Comparison of ENCODE assay signal across 8 cellular contexts in genomic region chr10:25933653-25934608, GRCh38. TPM values are rescaled to one million over a fixed set of nuclear protein-coding genes. Genes with fewer than 3 reads are reported as not detected.
DNase-seq lines count a peak whose midpoint lies in the region; ATAC-seq lines count a peak whose summit lies in the region.

Gene MYO3A, plus strand, starts transcription at chr10:25934229. Its CDS starts 17,882 bp downstream, at chr10:25952111.

- peaks cover 0 to 16% (median 13%) of the 10 kb centered on the region in 5 donors for H3K4me1 ChIP-seq in subcutaneous abdominal adipose tissue (ENCODE audit: control insufficient read depth in 5 of 5, insufficient read depth in 5 of 5, low read length in 5 of 5)

- peaks cover 24% of the 10 kb centered on the region for H3K27me3 Mint-ChIP-seq in activated T-helper 17 cell treated with anti-CD3 and anti-CD28 coated beads, Interleukin-2, amount 50 U/mL, for 72 hours

- H3K9me3 Mint-ChIP-seq in activated T-helper 17 cell treated with anti-CD3 and anti-CD28 coated beads, Interleukin-2, amount 50 U/mL, for 72 hours, result no peaks in the 10 kb centered on the region

- H3K9me3 ChIP-seq in subcutaneous abdominal adipose tissue (ENCODE audit: control insufficient read depth in 5 of 5, low read length in 5 of 5), result no peaks in the 10 kb centered on the region

- no peak for ATAC-seq in activated T-helper 17 cell treated with anti-CD3 and anti-CD28 coated beads, Interleukin-2, amount 50 U/mL, for 72 hours (replicated peaks)
- ATAC-seq in left colon, result peak; percentile 19
- ATAC-seq in HG02981 (IDR thresholded peaks at IDR 0.05; ENCODE audit: unreplicated experiment), result no peak

- H3K27ac Mint-ChIP-seq in activated T-helper 17 cell treated with anti-CD3 and anti-CD28 coated beads, Interleukin-2, amount 50 U/mL, for 72 hours, result no peak within 1 kb of the TSS

- no peaks in the 10 kb centered on the region for H3K36me3 ChIP-seq in subcutaneous abdominal adipose tissue (ENCODE audit: control insufficient read depth in 5 of 5, insufficient read depth in 5 of 5, low read length in 5 of 5)

- peaks cover 16 to 29% (median 21%) of the 10 kb centered on the region in 5 donors for H3K27me3 ChIP-seq in subcutaneous abdominal adipose tissue (ENCODE audit: control insufficient read depth in 5 of 5, insufficient read depth in 4 of 5, low read length in 5 of 5)

- H3K4me3 Mint-ChIP-seq in activated T-helper 17 cell treated with anti-CD3 and anti-CD28 coated beads, Interleukin-2, amount 50 U/mL, for 72 hours, result peak within 1 kb of the TSS; percentile 64

- peaks cover 4% of the 10 kb centered on the region for H3K4me1 Mint-ChIP-seq in activated T-helper 17 cell treated with anti-CD3 and anti-CD28 coated beads, Interleukin-2, amount 50 U/mL, for 72 hours

- H3K4me3 ChIP-seq in subcutaneous abdominal adipose tissue (ENCODE audit: low read depth in 1 of 5, low read length in 5 of 5), result peak within 1 kb of the TSS; percentile 46 to 83 (median 57)

- DNase-seq in NCI-H748 (lab: John Stamatoyannopoulos, UW; ENCODE audit: unreplicated experiment), result peak; percentile 79
- DNase-seq in NCI-H748 treated with DMSO at 0.1 percent for 48 hours (lab: John Stamatoyannopoulos, UW), result no peak
- peak in 1 of 2 donors; percentile 4 for DNase-seq in left colon
- no peak for DNase-seq in NCI-H1105 (lab: John Stamatoyannopoulos, UW)
- no peak for DNase-seq in stimulated activated naive CD4-positive, alpha-beta T cell treated with Interleukin-2 at 50 U/mL for 16 hours (lab: John Stamatoyannopoulos, UW)

- intact Hi-C loops in left colon (cut with DNase I, micrococcal nuclease), result no loop called here

- no peak within 1 kb of the TSS for H3K9ac ChIP-seq in subcutaneous abdominal adipose tissue (ENCODE audit: low read length in 5 of 5)

- H3K27ac ChIP-seq in subcutaneous abdominal adipose tissue (ENCODE audit: low read depth, low read length), result no peak within 1 kb of the TSS

- no peaks in the 10 kb centered on the region for H3K36me3 Mint-ChIP-seq in activated T-helper 17 cell treated with anti-CD3 and anti-CD28 coated beads, Interleukin-2, amount 50 U/mL, for 72 hours (ENCODE audit: low read depth)

RNA-seq across cellular contexts. Expression of gene MYO3A, which starts in this region (rescaled TPM):
- total RNA-seq in activated T-helper 17 cell treated with anti-CD3 and anti-CD28 coated beads, Interleukin-2, amount 50 U/mL, for 72 hours, result not detected
- 1 to 10 TPM in 1 of 2 donors, under 1 TPM in 1; 0.08 to 1.0 TPM for total RNA-seq in left colon
